Comparison of ENCODE assay signal across 8 cellular contexts in genomic region chr19:34926685-34927375, GRCh38. TPM values are rescaled to one million over a fixed set of nuclear protein-coding genes. Genes with fewer than 3 reads are reported as not detected.
DNase-seq lines count a peak whose midpoint lies in the region; ATAC-seq and FAIRE-seq lines count a peak whose summit lies in the region.

Gene ZNF30 (plus strand): TSS chr19:34926903. CDS start chr19:34929948, 3,045 bp downstream.

- peak; percentile 68 for FAIRE-seq in endometrium (lab: Jason Lieb, UNC)

- DNase-seq in AG08395 (ENCODE audit: low spot score) (peak; percentile 98), NCI-H748 treated with DMSO at 0.1 percent for 48 hours (lab: John Stamatoyannopoulos, UW) (peak; percentile 77), mesenteric fat pad (ENCODE audit: low spot score) (peak; percentile 97)
- peak; percentile 39 for DNase-seq in activated CD8-positive, alpha-beta memory T cell treated with anti-CD3 and anti-CD28 coated beads, Interleukin-2, amount 50 U/mL, for 1 hour (ENCODE audit: extremely low read depth)
- peak; percentile 59 for DNase-seq in stimulated activated CD8-positive, alpha-beta memory T cell treated with anti-CD3 and anti-CD28 coated beads, Interleukin-15, amount 100 ng/mL, for 1 hour (ENCODE audit: low read depth)

- peak; percentile 90 for ATAC-seq in GM18907 (IDR thresholded peaks at IDR 0.05; ENCODE audit: unreplicated experiment)
- peak; percentile 89 for ATAC-seq in HG03159 (IDR thresholded peaks at IDR 0.05; ENCODE audit: unreplicated experiment)

RNA-seq across cellular contexts. Expression of gene ZNF30, which starts in this region (rescaled TPM):
- 2.2 TPM for total RNA-seq in mesenteric fat pad

Comparison
In these comparisons a context has a peak if more than half of its experiments do, and no peak if none do; other contexts are left out.
1. Peak in every context shown above with its lines: DNase-seq and ATAC-seq.
2. DNase-seq: peak in every context shown above with its lines; median percentile 98 in AG08395; 97 in mesenteric fat pad; 77 in NCI-H748 treated with DMSO at 0.1 percent for 48 hours; 59 in stimulated activated CD8-positive, alpha-beta memory T cell treated with anti-CD3 and anti-CD28 coated beads, Interleukin-15, amount 100 ng/mL, for 1 hour; 39 in activated CD8-positive, alpha-beta memory T cell treated with anti-CD3 and anti-CD28 coated beads, Interleukin-2, amount 50 U/mL, for 1 hour.